1 cellular context compared by ENCODE assay signal in genomic region chr6:20409427-20409971, GRCh38.
TF ChIP-seq lines count a peak whose summit lies in the region.

No MANE protein-coding gene starts in this region.

TF ChIP-seq in K562, 482 proteins besides CTCF, POLR2A, EP300 and RAD21 (continued from another document and continues in another):
- no peak for TF ChIP-seq ZNF57 (CRISPR knock-in tag; IDR thresholded peaks at IDR 0.05)
- TF ChIP-seq E2F1 (CRISPR knock-in tag; IDR thresholded peaks at IDR 0.05), result no peak
- TF ChIP-seq THRA (IDR thresholded peaks at IDR 0.05), result no peak
- TF ChIP-seq MTA3 (IDR thresholded peaks at IDR 0.05; ENCODE audit: borderline replicate concordance), result peak; percentile 69; the same call in 1 of the 2 replicates
- TF ChIP-seq ZNF589 (CRISPR knock-in tag; IDR thresholded peaks at IDR 0.05; ENCODE audit: low read depth), result no peak
- TF ChIP-seq SAFB (IDR thresholded peaks at IDR 0.05; ENCODE audit: borderline replicate concordance, low read depth, low read length), result no peak
- TF ChIP-seq HDAC1 (IDR thresholded peaks at IDR 0.05), result peak in 1 of 2 experiments; percentile 79; a peak in 3 of 4 replicates
- TF ChIP-seq GTF2B (IDR thresholded peaks at IDR 0.05; ENCODE audit: extremely low read depth, insufficient read length), result no peak
- TF ChIP-seq GATA2 (CRISPR knock-in tag; IDR thresholded peaks at IDR 0.05), result peak; percentile 82
- no peak for TF ChIP-seq ZNF407 (IDR thresholded peaks at IDR 0.05; ENCODE audit: low read depth)
- no peak for TF ChIP-seq HMG20A (CRISPR knock-in tag; conservative IDR thresholded peaks at IDR 0.05)
- no peak for TF ChIP-seq KAT7 (CRISPR knock-in tag; IDR thresholded peaks at IDR 0.05; ENCODE audit: borderline replicate concordance)
- no peak for TF ChIP-seq LCOR (CRISPR knock-in tag; IDR thresholded peaks at IDR 0.05)
- TF ChIP-seq HMBOX1 (IDR thresholded peaks at IDR 0.05), result peak; percentile 97
- TF ChIP-seq ZNF76 (CRISPR knock-in tag; IDR thresholded peaks at IDR 0.05; ENCODE audit: borderline replicate concordance), result no peak
- TF ChIP-seq RAD51 (IDR thresholded peaks at IDR 0.05; ENCODE audit: borderline replicate concordance, low read depth), result 0 out of 2 replicates have a peak, but pooled peaks have one; percentile 13
- peak; percentile 62; the same call in 1 of the 2 replicates for TF ChIP-seq PHB2 (IDR thresholded peaks at IDR 0.05; ENCODE audit: low read depth)
- TF ChIP-seq RHOXF2B (CRISPR knock-in tag; conservative IDR thresholded peaks at IDR 0.05), result no peak
- no peak for TF ChIP-seq POLR3G (IDR thresholded peaks at IDR 0.05; ENCODE audit: extremely low read depth, insufficient read length, insufficient replicate concordance)
- no peak for TF ChIP-seq E2F8 (IDR thresholded peaks at IDR 0.05; ENCODE audit: low read depth, partially characterized antibody)
- no peak for TF ChIP-seq BHLHE40 (IDR thresholded peaks at IDR 0.05; ENCODE audit: low read length)
- no peak for TF ChIP-seq E2F5 (CRISPR knock-in tag; IDR thresholded peaks at IDR 0.05)
- no peak for TF ChIP-seq ZNF780A (CRISPR knock-in tag; IDR thresholded peaks at IDR 0.05)
- no peak for TF ChIP-seq CBX8 (IDR thresholded peaks at IDR 0.05; ENCODE audit: borderline replicate concordance, extremely low read depth, low read depth, low read length, poor library complexity, severe bottlenecking)
- TF ChIP-seq EGR1 (conservative IDR thresholded peaks at IDR 0.05), result 0 out of 2 replicates have a peak, but pooled peaks have one; percentile 15
- TF ChIP-seq HNRNPUL1 (IDR thresholded peaks at IDR 0.05; ENCODE audit: low read length), result no peak
- no peak for TF ChIP-seq STAG1 (CRISPR knock-in tag; IDR thresholded peaks at IDR 0.05; ENCODE audit: borderline replicate concordance)
- no peak for TF ChIP-seq XRCC4 (IDR thresholded peaks at IDR 0.05; ENCODE audit: extremely low read depth, insufficient read depth, insufficient read length)
- TF ChIP-seq ZNF134 (CRISPR knock-in tag; conservative IDR thresholded peaks at IDR 0.05), result no peak
- TF ChIP-seq TEAD4 (IDR thresholded peaks at IDR 0.05; ENCODE audit: low read length), result peak; percentile 95
- TF ChIP-seq TEAD4 (CRISPR knock-in tag; IDR thresholded peaks at IDR 0.05; ENCODE audit: borderline replicate concordance), result no peak
- no peak for TF ChIP-seq SP2 (IDR thresholded peaks at IDR 0.05; ENCODE audit: extremely low read depth, low read depth, low read length, poor library complexity, severe bottlenecking)
- no peak for TF ChIP-seq E4F1 (CRISPR knock-in tag; IDR thresholded peaks at IDR 0.05; ENCODE audit: borderline replicate concordance)
- no peak for TF ChIP-seq ZNF232 (CRISPR knock-in tag; IDR thresholded peaks at IDR 0.05)
- TF ChIP-seq ZBTB43 (CRISPR knock-in tag; IDR thresholded peaks at IDR 0.05), result no peak
- no peak for TF ChIP-seq ZNF184 (CRISPR knock-in tag; IDR thresholded peaks at IDR 0.05)
- peak; percentile 68; the same call in 1 of the 2 replicates for TF ChIP-seq MTA1 (IDR thresholded peaks at IDR 0.05; ENCODE audit: borderline replicate concordance)
- TF ChIP-seq HES1 (IDR thresholded peaks at IDR 0.05; ENCODE audit: low read depth), result no peak
- TF ChIP-seq ZNF668 (CRISPR knock-in tag; IDR thresholded peaks at IDR 0.05), result no peak
- no peak for TF ChIP-seq ZNF778 (CRISPR knock-in tag; IDR thresholded peaks at IDR 0.05)
- no peak for TF ChIP-seq ZNF3 (CRISPR knock-in tag; IDR thresholded peaks at IDR 0.05)
- TF ChIP-seq ZNF174 (CRISPR knock-in tag; IDR thresholded peaks at IDR 0.05), result no peak
- TF ChIP-seq MEF2D (tag; conservative IDR thresholded peaks at IDR 0.05; ENCODE audit: low read depth), result peak; percentile 60; the same call in 1 of the 2 replicates
